Comparison of ENCODE assay signal across 10 cellular contexts in genomic region chr1:201850053-201850397, GRCh38. TPM values are rescaled to one million over a fixed set of nuclear protein-coding genes. Genes with fewer than 3 reads are reported as not detected.
DNase-seq lines count a peak whose midpoint lies in the region; ATAC-seq and TF ChIP-seq lines count a peak whose summit lies in the region.
"Had no signal": no experiment of that assay in that cellular context is flagged by ENCODE, and none has a peak within 500 bp of the region (broad histone marks: within the 10 kb centered on the region; RNA-seq: fewer than 3 reads in every experiment).

No MANE protein-coding gene starts in this region.

- CTCF ChIA-PET in PC-3 (lab: Charles Lee): no interaction called here

- no peak overlapping the region for H3K4me3 Mint-ChIP-seq in immature natural killer cell

- H3K9me2 ChIP-seq in PC-3 (replicated peaks; ENCODE audit: low read length): no peaks in the 10 kb centered on the region

- no peak for TF ChIP-seq CTCF in AG09309 (IDR thresholded peaks at IDR 0.05; ENCODE audit: control insufficient read depth, insufficient read depth, low read depth, low read length, missing control alignments)
- TF ChIP-seq CTCF in PC-3 (conservative IDR thresholded peaks at IDR 0.05; ENCODE audit: low read depth, low read length): no peak
- no peak for TF ChIP-seq CTCF in epithelial cell of proximal tubule (conservative IDR thresholded peaks at IDR 0.05; ENCODE audit: low read depth, low read length)

- POLR2A ChIA-PET in PC-3 (lab: Charles Lee; ENCODE audit: unreplicated experiment): no interaction called here

- peaks cover 13 to 31% of the 10 kb centered on the region in 2 donors for H3K4me1 Mint-ChIP-seq in immature natural killer cell

- no peak overlapping the region for H3K9ac ChIP-seq in PC-3 (ENCODE audit: low read length)

- H3K27ac ChIP-seq in PC-3 (ENCODE audit: low read length) (peak overlapping the region; percentile 71), muscle layer of duodenum (ENCODE audit: low read length) (peak overlapping the region; percentile 74)

- intact Hi-C loops in PC-3 (cut with micrococcal nuclease): no loop called here

- H3K36me3 ChIP-seq in PC-3 (ENCODE audit: low read depth, low read length): peaks cover 46% of the 10 kb centered on the region
- H3K36me3 ChIP-seq in muscle layer of duodenum (ENCODE audit: control insufficient read depth in 1 of 2, insufficient read depth in 2 of 2, low read length in 2 of 2): peaks cover 40 to 58% of the 10 kb centered on the region in 2 donors

- H3K9me3 Mint-ChIP-seq in immature natural killer cell: no peaks in the 10 kb centered on the region

- ATAC-seq in PC-3 (peak; percentile 65), GM19328 (IDR thresholded peaks at IDR 0.05; ENCODE audit: unreplicated experiment) (no peak)
- ATAC-seq: K562 had no signal

- H3K79me2 ChIP-seq in PC-3 (ENCODE audit: low read length): peaks cover 28% of the 10 kb centered on the region

- peaks cover 14 to 37% (median 22%) of the 10 kb centered on the region in 3 donors for H3K36me3 Mint-ChIP-seq in immature natural killer cell

- H3K27ac Mint-ChIP-seq in immature natural killer cell: peak overlapping the region in 1 of 6 donors; percentile 29

- peaks cover 0 to 2% (median 0%) of the 10 kb centered on the region in 3 donors for H3K27me3 Mint-ChIP-seq in immature natural killer cell (ENCODE audit: low read depth in 3 of 3)

- H3K4me3 ChIP-seq in AG09309 (ENCODE audit: control insufficient read depth, low read depth, low read length) (no peak overlapping the region), PC-3 (ENCODE audit: low read length) (no peak overlapping the region), epithelial cell of proximal tubule (ENCODE audit: low read depth, low read length) (no peak overlapping the region), muscle layer of duodenum (ENCODE audit: low read depth in 1 of 2, low read length in 2 of 2) (no peak overlapping the region)
- H3K4me3 ChIP-seq: K562 had no signal

- H4K20me1 ChIP-seq in PC-3 (ENCODE audit: low read length): no peaks in the 10 kb centered on the region

- DNase-seq in AG09309 (ENCODE audit: low read depth) (peak; percentile 60), PC-3 (peak; percentile 63), epithelial cell of proximal tubule (ENCODE audit: low read depth) (peak; percentile 67), NOMO-1 (lab: John Stamatoyannopoulos, UW; ENCODE audit: unreplicated experiment in 2 of 2) (no peak), occipital lobe (lab: John Stamatoyannopoulos, UW) (no peak), immature natural killer cell (no peak)
- DNase-seq: kidney had no signal

- H3K27me3 ChIP-seq in PC-3 (ENCODE audit: low read length) (no peaks in the 10 kb centered on the region), muscle layer of duodenum (ENCODE audit: low read depth, low read length) (no peaks in the 10 kb centered on the region)

- H3K4me2 ChIP-seq in PC-3 (ENCODE audit: low read length): peak overlapping the region; percentile 49

- no TSS peak for BruUV-seq in PC-3 (replicated peaks; lab: Mats Ljungman, UMichigan)

- peaks cover 25% of the 10 kb centered on the region for H3K4me1 ChIP-seq in PC-3 (ENCODE audit: insufficient read depth, low read length)
- H3K4me1 ChIP-seq in muscle layer of duodenum (ENCODE audit: control insufficient read depth in 1 of 2, insufficient read depth in 2 of 2, low read length in 2 of 2): peaks cover 0 to 17% of the 10 kb centered on the region in 2 donors

- H3K9me3 ChIP-seq in PC-3 (ENCODE audit: low read length) (no peaks in the 10 kb centered on the region), muscle layer of duodenum (ENCODE audit: control insufficient read depth in 1 of 2, low read length in 2 of 2) (no peaks in the 10 kb centered on the region)

- H3F3A ChIP-seq in PC-3 (ENCODE audit: low read length, unreplicated experiment): no peaks in the 10 kb centered on the region

- no peak overlapping the region for H2AFZ ChIP-seq in PC-3 (ENCODE audit: low read length)

RNA-seq across cellular contexts. Expression of gene IPO9, which starts 21.1 kb away (rescaled TPM):
- total RNA-seq in PC-3 (2014; rRNA removed) (21.6 and 23.6 TPM in 2 replicates), epithelial cell of proximal tubule (16.3 and 21.7 TPM in 2 replicates), occipital lobe (36.2 TPM)
- 10 to 100 TPM in 2 of 3 donors, 1 to 10 TPM in 1; 4.9 to 31.5 (median 16.3) TPM for polyA plus RNA-seq in immature natural killer cell

RNA-seq across cellular contexts. Expression of gene SHISA4, which starts 38.7 kb away (rescaled TPM):
- total RNA-seq in PC-3 (2014; rRNA removed) (12.4 and 14.3 TPM in 2 replicates), epithelial cell of proximal tubule (10.9 and 22.4 TPM in 2 replicates), occipital lobe (16.1 TPM)
- 1 to 10 TPM in 2 of 3 donors, under 1 TPM in 1; 0.83 to 4.7 (median 1.1) TPM for polyA plus RNA-seq in immature natural killer cell

Comparison
In these comparisons a context has a peak if more than half of its experiments do, and no peak if none do; other contexts are left out.
1. DNase-seq: peak in AG09309 (single experiment), PC-3 (single experiment) and epithelial cell of proximal tubule (single experiment); none in NOMO-1 (0 of 2), occipital lobe (single experiment) and immature natural killer cell (0 of 3).